ENCODE assay signal across 8 cellular contexts in genomic region chr14:59427653-59428578, GRCh38. TPM values are rescaled to one million over a fixed set of nuclear protein-coding genes. Genes with fewer than 3 reads are reported as not detected.
A peak's percentile ranks its signal among the peaks of the same experiment; 100 is the strongest.
DNase-seq lines count a peak whose midpoint lies in the region; ATAC-seq, FAIRE-seq and TF ChIP-seq lines count a peak whose summit lies in the region.

No MANE protein-coding gene starts in this region.

- no peaks in the 10 kb centered on the region for H3K9me3 Mint-ChIP-seq in activated CD4-positive, alpha-beta T cell treated with anti-CD3 and anti-CD28 coated beads, Interleukin-2, amount 10 ng/mL, durations not matched to agents 7 days and 5 days

- POLR2A ChIA-PET in activated CD4-positive, alpha-beta T cell treated with anti-CD3 and anti-CD28 coated beads, Interleukin-2, amount 10 ng/mL, durations not matched to agents 7 days and 5 days (lab: Charles Lee): no interaction called here
- POLR2A ChIA-PET in endothelial cell of umbilical vein (lab: Charles Lee): no interaction called here

- peaks cover 5% of the 10 kb centered on the region for H3K27me3 Mint-ChIP-seq in activated CD4-positive, alpha-beta T cell treated with anti-CD3 and anti-CD28 coated beads, Interleukin-2, amount 10 ng/mL, durations not matched to agents 7 days and 5 days

- TF ChIP-seq POLR2A in endothelial cell of umbilical vein (IDR thresholded peaks at IDR 0.05; ENCODE audit: low read depth, low read length): no peak
- no peak for TF ChIP-seq POLR2A in uterus (IDR thresholded peaks at IDR 0.05)

- H3K27ac Mint-ChIP-seq in activated CD4-positive, alpha-beta T cell treated with anti-CD3 and anti-CD28 coated beads, Interleukin-2, amount 10 ng/mL, durations not matched to agents 7 days and 5 days: no peak overlapping the region

- no peak for ATAC-seq in HG03280 (IDR thresholded peaks at IDR 0.05; ENCODE audit: unreplicated experiment)

- H3K36me3 ChIP-seq in endothelial cell of umbilical vein (ENCODE audit: control insufficient read depth in 2 of 2, extremely low read depth in 1 of 2, insufficient read depth in 2 of 2, low read length in 2 of 2) (no peaks in the 10 kb centered on the region), muscle layer of colon (ENCODE audit: insufficient read depth, low read length) (no peaks in the 10 kb centered on the region), uterus (no peaks in the 10 kb centered on the region)

- no peaks in the 10 kb centered on the region for H3K9me1 ChIP-seq in endothelial cell of umbilical vein (replicated peaks; ENCODE audit: control insufficient read depth, extremely low read depth, insufficient read depth, low read length)

- peak; percentile 4 for DNase-seq in activated CD4-positive, alpha-beta T cell treated with anti-CD3 and anti-CD28 coated beads for 48 hours
- DNase-seq in activated CD4-positive, alpha-beta T cell treated with anti-CD3 and anti-CD28 coated beads, Interleukin-2, amount 10 ng/mL, durations not matched to agents 7 days and 5 days: no peak
- DNase-seq in endothelial cell of umbilical vein (ENCODE audit: low read depth, low spot score): no peak
- DNase-seq in uterus: peak; percentile 67 to 68
- DNase-seq in NCI-H226: no peak
- DNase-seq in SHP77 (lab: John Stamatoyannopoulos, UW): no peak

- peaks cover 11% of the 10 kb centered on the region for H3K4me1 ChIP-seq in endothelial cell of umbilical vein (ENCODE audit: control insufficient read depth, extremely low read depth, insufficient read depth, low read length)
- H3K4me1 ChIP-seq in muscle layer of colon (ENCODE audit: insufficient read depth, low read length): peaks cover 29% of the 10 kb centered on the region
- peaks cover 0 to 8% of the 10 kb centered on the region in 2 donors for H3K4me1 ChIP-seq in uterus

- H3K27ac ChIP-seq in endothelial cell of umbilical vein (ENCODE audit: insufficient read depth, low read depth, low read length) (no peak overlapping the region), muscle layer of colon (ENCODE audit: low read depth, low read length) (peak overlapping the region; percentile 72), uterus (peak overlapping the region; percentile 68 to 83)

- CTCF ChIA-PET in activated CD4-positive, alpha-beta T cell treated with anti-CD3 and anti-CD28 coated beads, Interleukin-2, amount 10 ng/mL, durations not matched to agents 7 days and 5 days (lab: Charles Lee): no interaction called here
- CTCF ChIA-PET in endothelial cell of umbilical vein (lab: Charles Lee): interaction anchor here (0.9 to 2.6 kb wide), 22 partner anchors 9 to 926 kb away, joined by 3 to 18 read pairs (median 6); partner anchors contain the start of gene DAAM1

- no peaks in the 10 kb centered on the region for H3K79me2 ChIP-seq in endothelial cell of umbilical vein (ENCODE audit: control insufficient read depth, insufficient read depth, low read length)

- dilution Hi-C loops in endothelial cell of umbilical vein (cut with MboI; ENCODE audit: extremely low pct_ligation_motif_present, low sequenced_read_pairs): no loop called here

- H3K4me1 Mint-ChIP-seq in activated CD4-positive, alpha-beta T cell treated with anti-CD3 and anti-CD28 coated beads, Interleukin-2, amount 10 ng/mL, durations not matched to agents 7 days and 5 days: no peaks in the 10 kb centered on the region

- H3K9ac ChIP-seq in endothelial cell of umbilical vein (replicated peaks; ENCODE audit: extremely low read depth, insufficient read depth, low read length): no peak overlapping the region
- H3K9ac ChIP-seq in muscle layer of colon (ENCODE audit: low read length): no peak overlapping the region

- no peaks in the 10 kb centered on the region for H3K9me3 ChIP-seq in endothelial cell of umbilical vein (replicated peaks; ENCODE audit: control insufficient read depth, insufficient read depth, low read length)
- no peaks in the 10 kb centered on the region for H3K9me3 ChIP-seq in muscle layer of colon (ENCODE audit: low read length)
- no peaks in the 10 kb centered on the region for H3K9me3 ChIP-seq in uterus

- H3K4me3 Mint-ChIP-seq in activated CD4-positive, alpha-beta T cell treated with anti-CD3 and anti-CD28 coated beads, Interleukin-2, amount 10 ng/mL, durations not matched to agents 7 days and 5 days: no peak overlapping the region

- no peak overlapping the region for H2AFZ ChIP-seq in endothelial cell of umbilical vein (ENCODE audit: low read depth, low read length)

- FAIRE-seq in endothelial cell of umbilical vein (lab: Jason Lieb, UNC): peak; percentile 78

- H3K4me3 ChIP-seq in endothelial cell of umbilical vein (replicated peaks in 1 of 3; ENCODE audit: insufficient read depth in 1 of 3, low read depth in 1 of 3, low read length in 3 of 3): no peak overlapping the region
- no peak overlapping the region for H3K4me3 ChIP-seq in muscle layer of colon (ENCODE audit: low read depth in 1 of 2, low read length in 2 of 2)
- no peak overlapping the region for H3K4me3 ChIP-seq in uterus

- TF ChIP-seq CTCF in endothelial cell of umbilical vein (IDR thresholded peaks at IDR 0.05; ENCODE audit: extremely low read depth in 1 of 2, insufficient read depth in 1 of 2, low read depth in 1 of 2, low read length in 2 of 2): no peak
- TF ChIP-seq CTCF in uterus (IDR thresholded peaks at IDR 0.05): no peak

- intact Hi-C loops in endothelial cell of umbilical vein (cut with micrococcal nuclease): no loop called here
- intact Hi-C loops in uterus (cut with DNase I; ENCODE audit: low total_unique reads): no loop called here

- H3K36me3 Mint-ChIP-seq in activated CD4-positive, alpha-beta T cell treated with anti-CD3 and anti-CD28 coated beads, Interleukin-2, amount 10 ng/mL, durations not matched to agents 7 days and 5 days (ENCODE audit: low read depth): no peaks in the 10 kb centered on the region

- no peaks in the 10 kb centered on the region for H4K20me1 ChIP-seq in endothelial cell of umbilical vein (replicated peaks; ENCODE audit: control insufficient read depth, extremely low read depth, insufficient read depth, low read length)

- H3K27me3 ChIP-seq in endothelial cell of umbilical vein (ENCODE audit: control insufficient read depth in 2 of 2, insufficient read depth in 2 of 2, low read length in 2 of 2) (no peaks in the 10 kb centered on the region), muscle layer of colon (ENCODE audit: control insufficient read depth in 1 of 2, insufficient read depth in 2 of 2, low read length in 2 of 2) (no peaks in the 10 kb centered on the region), uterus (no peaks in the 10 kb centered on the region)

- no TSS peak for BruUV-seq in endothelial cell of umbilical vein (replicated peaks; lab: Mats Ljungman, UMichigan)

- H3K4me2 ChIP-seq in endothelial cell of umbilical vein (ENCODE audit: insufficient read depth, low read length): peak overlapping the region; percentile 17

TF ChIP-seq in endothelial cell of umbilical vein, 7 proteins besides CTCF, POLR2A, EP300 and RAD21 (continues in another document):
- TF ChIP-seq FOS (IDR thresholded peaks at IDR 0.05; ENCODE audit: borderline replicate concordance, insufficient read depth, low read length) (no peak), GATA2 (IDR thresholded peaks at IDR 0.05; ENCODE audit: insufficient read depth, insufficient read length, low read depth, low read length) (no peak), JUN (IDR thresholded peaks at IDR 0.05; ENCODE audit: borderline replicate concordance, insufficient read depth, insufficient read length, low read depth) (no peak)
- TF ChIP-seq, protein P1, sequence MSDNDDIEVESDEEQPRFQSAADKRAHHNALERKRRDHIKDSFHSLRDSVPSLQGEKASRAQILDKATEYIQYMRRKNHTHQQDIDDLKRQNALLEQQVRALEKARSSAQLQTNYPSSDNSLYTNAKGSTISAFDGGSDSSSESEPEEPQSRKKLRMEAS (IDR thresholded peaks at IDR 0.05; ENCODE audit: insufficient read depth, insufficient read length): no peak

RNA-seq across cellular contexts. Expression of gene GPR135, which starts 37.3 kb away (rescaled TPM):
- total RNA-seq in activated CD4-positive, alpha-beta T cell treated with anti-CD3 and anti-CD28 coated beads, Interleukin-2, amount 10 ng/mL, durations not matched to agents 7 days and 5 days: 1 to 10 TPM; 1.5 to 1.6 TPM
- total RNA-seq in endothelial cell of umbilical vein (3.4 and 3.7 TPM in 2 replicates), uterus (10 to 100 TPM in 1 of 4 donors, 1 to 10 TPM in 3; 2.9 to 10.2 (median 4.5) TPM)
- 0.80 and 0.97 TPM in 2 replicates for polyA plus RNA-seq in endothelial cell of umbilical vein
- 0.18 and 0.32 TPM in 2 replicates for polyA plus RNA-seq in endothelial cell of umbilical vein (2011; cell fraction: cytosol; rRNA removed)
- 4.3 and 5.7 TPM in 2 replicates for polyA plus RNA-seq in endothelial cell of umbilical vein (2011; cell fraction: nucleus; rRNA removed)
- polyA plus RNA-seq in endothelial cell of umbilical vein (2012): 0.52 and 0.80 TPM in 2 replicates
- 1.4 and 1.7 TPM in 2 replicates for polyA minus RNA-seq in endothelial cell of umbilical vein
- polyA minus RNA-seq in endothelial cell of umbilical vein (2011; cell fraction: cytosol; rRNA and poly(A)+ RNA removed): 1.1 TPM
- 7.6 and 8.3 TPM in 2 replicates for polyA minus RNA-seq in endothelial cell of umbilical vein (2011; cell fraction: nucleus; rRNA and poly(A)+ RNA removed)

RNA-seq across cellular contexts. Expression of gene L3HYPDH, which starts 56.3 kb away (rescaled TPM):
- 10 to 100 TPM; 15.4 to 18.3 TPM for total RNA-seq in activated CD4-positive, alpha-beta T cell treated with anti-CD3 and anti-CD28 coated beads, Interleukin-2, amount 10 ng/mL, durations not matched to agents 7 days and 5 days
- total RNA-seq in endothelial cell of umbilical vein (30.2 and 31.0 TPM in 2 replicates), uterus (10 to 100 TPM; 39.4 to 98.4 (median 71.7) TPM)
- 26.2 and 27.3 TPM in 2 replicates for polyA plus RNA-seq in endothelial cell of umbilical vein
- 15.6 and 19.0 TPM in 2 replicates for polyA plus RNA-seq in endothelial cell of umbilical vein (2011; cell fraction: cytosol; rRNA removed)
- 95.0 and 140 TPM in 2 replicates for polyA plus RNA-seq in endothelial cell of umbilical vein (2011; cell fraction: nucleus; rRNA removed)
- polyA plus RNA-seq in endothelial cell of umbilical vein (2012): 24.8 and 27.0 TPM in 2 replicates
- 18.5 and 21.9 TPM in 2 replicates for polyA minus RNA-seq in endothelial cell of umbilical vein
- polyA minus RNA-seq in endothelial cell of umbilical vein (2011; cell fraction: cytosol; rRNA and poly(A)+ RNA removed): 19.9 TPM
- polyA minus RNA-seq in endothelial cell of umbilical vein (2011; cell fraction: nucleus; rRNA and poly(A)+ RNA removed): 57.3 and 59.8 TPM in 2 replicates

RNA-seq across cellular contexts. Expression of gene JKAMP, which starts 56.4 kb away (rescaled TPM):
- 10 to 100 TPM; 30.3 to 32.7 TPM for total RNA-seq in activated CD4-positive, alpha-beta T cell treated with anti-CD3 and anti-CD28 coated beads, Interleukin-2, amount 10 ng/mL, durations not matched to agents 7 days and 5 days
- total RNA-seq in endothelial cell of umbilical vein (30.8 and 39.8 TPM in 2 replicates), uterus (100 to 1,000 TPM in 1 of 4 donors, 10 to 100 TPM in 3; 31.9 to 110 (median 72.5) TPM)
- polyA plus RNA-seq in endothelial cell of umbilical vein: 160 and 203 TPM in 2 replicates
- 72.9 TPM in 2 replicates for polyA plus RNA-seq in endothelial cell of umbilical vein (2011; cell fraction: cytosol; rRNA removed)
- polyA plus RNA-seq in endothelial cell of umbilical vein (2011; cell fraction: nucleus; rRNA removed): 83.2 and 96.9 TPM in 2 replicates
- polyA plus RNA-seq in endothelial cell of umbilical vein (2012): 44.5 and 55.3 TPM in 2 replicates
- polyA minus RNA-seq in endothelial cell of umbilical vein: 148 and 155 TPM in 2 replicates
- 22.0 TPM for polyA minus RNA-seq in endothelial cell of umbilical vein (2011; cell fraction: cytosol; rRNA and poly(A)+ RNA removed)
- 37.7 and 53.0 TPM in 2 replicates for polyA minus RNA-seq in endothelial cell of umbilical vein (2011; cell fraction: nucleus; rRNA and poly(A)+ RNA removed)

Comparison
In these comparisons a context has a peak if more than half of its experiments do, and no peak if none do; other contexts are left out.
1. DNase-seq: peak in activated CD4-positive, alpha-beta T cell treated with anti-CD3 and anti-CD28 coated beads for 48 hours (single experiment) and uterus (2 of 2); none in activated CD4-positive, alpha-beta T cell treated with anti-CD3 and anti-CD28 coated beads, Interleukin-2, amount 10 ng/mL, durations not matched to agents 7 days and 5 days (single experiment), endothelial cell of umbilical vein (single experiment), NCI-H226 (single experiment) and SHP77 (0 of 2).